In the genomic region with DNA sequence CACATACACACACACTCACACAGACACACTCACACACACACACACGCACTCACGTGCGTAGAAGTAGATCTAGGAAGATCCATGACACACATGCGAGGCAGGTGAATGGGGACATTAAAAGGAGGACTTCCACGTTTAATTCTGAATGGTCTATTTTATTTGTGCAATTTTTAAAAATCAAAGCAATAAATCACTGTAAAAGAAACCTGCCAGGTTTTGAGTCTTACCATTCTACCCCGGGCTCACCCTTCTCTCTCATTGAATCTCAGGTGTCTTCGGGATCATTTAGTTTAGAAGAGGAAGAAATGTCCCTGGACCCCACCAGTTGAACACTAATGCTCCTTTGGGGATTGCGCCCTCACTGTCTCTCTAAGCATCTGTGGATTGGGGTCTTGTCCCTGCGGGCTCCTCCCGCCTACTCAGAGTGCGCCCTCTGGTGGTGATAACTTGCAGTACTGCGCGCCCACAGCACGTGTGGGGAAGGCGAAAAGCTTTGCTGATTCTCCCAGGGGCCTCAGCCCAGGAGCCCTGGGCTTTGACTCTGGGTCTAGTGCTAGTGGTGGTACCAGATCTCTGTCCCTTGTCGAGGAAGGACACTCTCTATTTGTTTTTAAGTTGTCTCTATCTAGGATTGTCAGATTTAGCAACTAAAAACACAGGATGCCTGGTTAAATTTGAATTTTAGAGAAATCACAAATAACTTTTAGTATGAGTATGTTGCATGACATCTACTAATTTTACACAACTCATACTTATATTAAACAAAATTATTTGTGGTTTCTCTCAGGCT, we compare ENCODE assay signal across 1 cellular context.
TF ChIP-seq lines count a peak whose summit lies in the region.

No MANE protein-coding gene starts in this region.

TF ChIP-seq in IMR-90, 13 proteins besides CTCF, POLR2A, EP300 and RAD21 (continued from another document):
- no peak for TF ChIP-seq CEBPB (IDR thresholded peaks at IDR 0.05; ENCODE audit: low read depth, low read length)
- TF ChIP-seq SMC3 (IDR thresholded peaks at IDR 0.05; ENCODE audit: low read depth, low read length): peak; percentile 71
- TF ChIP-seq, protein P1, sequence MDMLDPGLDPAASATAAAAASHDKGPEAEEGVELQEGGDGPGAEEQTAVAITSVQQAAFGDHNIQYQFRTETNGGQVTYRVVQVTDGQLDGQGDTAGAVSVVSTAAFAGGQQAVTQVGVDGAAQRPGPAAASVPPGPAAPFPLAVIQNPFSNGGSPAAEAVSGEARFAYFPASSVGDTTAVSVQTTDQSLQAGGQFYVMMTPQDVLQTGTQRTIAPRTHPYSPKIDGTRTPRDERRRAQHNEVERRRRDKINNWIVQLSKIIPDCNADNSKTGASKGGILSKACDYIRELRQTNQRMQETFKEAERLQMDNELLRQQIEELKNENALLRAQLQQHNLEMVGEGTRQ (IDR thresholded peaks at IDR 0.05; ENCODE audit: low read depth, low read length): peak; percentile 36; the same call in 1 of the 2 replicates
- no peak for TF ChIP-seq CHD1 (IDR thresholded peaks at IDR 0.05; ENCODE audit: low read depth, low read length)
